8 cellular contexts compared by ENCODE assay signal in the genomic region with DNA sequence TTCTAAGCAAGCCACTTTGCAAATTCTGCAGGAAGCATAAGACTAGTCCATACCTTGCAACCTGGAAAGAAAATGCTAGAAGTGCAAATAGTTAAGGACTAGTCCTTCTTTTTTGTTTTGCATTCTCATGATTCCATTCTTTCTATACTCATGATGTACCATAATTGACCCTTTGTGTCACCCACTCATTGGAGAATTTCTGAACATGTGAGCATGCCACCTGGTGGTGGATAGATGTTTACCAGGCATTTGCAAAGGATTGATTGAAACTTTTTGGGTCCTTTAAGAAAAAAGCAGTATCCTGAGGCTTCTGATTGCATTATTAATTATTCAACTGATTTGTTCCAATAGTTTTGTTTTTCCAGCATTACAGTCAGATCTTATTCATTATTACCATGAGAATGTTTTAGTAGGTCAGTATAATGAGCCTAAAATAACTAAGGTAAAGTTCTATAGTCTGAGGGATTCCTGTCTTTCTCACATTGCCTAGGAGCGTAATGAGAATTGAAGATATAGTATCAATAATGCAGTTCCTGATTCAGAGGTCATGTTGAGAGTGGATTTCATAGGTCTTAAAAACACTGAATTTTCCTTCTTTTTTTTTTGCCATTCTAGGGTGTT. TPM values are rescaled to one million over a fixed set of nuclear protein-coding genes. Genes with fewer than 3 reads are reported as not detected.
DNase-seq lines count a peak whose midpoint lies in the region; ATAC-seq and TF ChIP-seq lines count a peak whose summit lies in the region.

No MANE protein-coding gene starts in this region.

- H3K4me1 ChIP-seq in colonic mucosa: no peaks in the 10 kb centered on the region

- H3K27ac ChIP-seq in colonic mucosa: no peak overlapping the region

- H3K27me3 ChIP-seq in colonic mucosa: no peaks in the 10 kb centered on the region

- H3K36me3 ChIP-seq in colonic mucosa: no peaks in the 10 kb centered on the region

- H3K9ac ChIP-seq in colonic mucosa (ENCODE audit: low read depth in 2 of 2, low read length in 2 of 2): no peak overlapping the region

- intact Hi-C loops in colonic mucosa (cut with DNase I): loop anchor here (5.0 kb wide), 1 partner anchor 179 kb away; no protein-coding TSS in a partner anchor

- DNase-seq in D341Med (ENCODE audit: low spot score): peak; percentile 37
- peak; percentile 31 for DNase-seq in RPMI7951 (ENCODE audit: low read depth)
- DNase-seq in colonic mucosa: no peak
- DNase-seq in myocyte (ENCODE audit: low read depth): peak; percentile 54
- DNase-seq in NCI-H187 treated with DMSO at 0.1 percent for 48 hours (lab: John Stamatoyannopoulos, UW): no peak
- DNase-seq in NCI-H187 (lab: John Stamatoyannopoulos, UW): no peak

- H3K4me3 ChIP-seq in colonic mucosa: no peak overlapping the region

- H3K9me3 ChIP-seq in colonic mucosa: no peaks in the 10 kb centered on the region

- peak; percentile 48 for TF ChIP-seq CTCF in colonic mucosa (IDR thresholded peaks at IDR 0.05)

- ATAC-seq in GM18511 (IDR thresholded peaks at IDR 0.05; ENCODE audit: unreplicated experiment) (peak; percentile 75), HG03045 (IDR thresholded peaks at IDR 0.05; ENCODE audit: unreplicated experiment) (peak; percentile 75)

RNA-seq across cellular contexts. Expression of gene DIPK2A, which starts 20.2 kb away (rescaled TPM):
- 20.4 and 25.2 TPM in 2 replicates for total RNA-seq in RPMI7951 (2014; rRNA removed; shearing (Covaris generic))
- total RNA-seq in colonic mucosa (10 to 100 TPM; 19.3 to 21.4 TPM), myocyte (40.2 and 45.0 TPM in 2 replicates)
- polyA plus RNA-seq in myocyte (2012): 20.9 TPM

Comparison
In these comparisons a context has a peak if more than half of its experiments do, and no peak if none do; other contexts are left out.
1. DNase-seq: peak in D341Med (single experiment), RPMI7951 (single experiment) and myocyte (single experiment); none in colonic mucosa (single experiment), NCI-H187 treated with DMSO at 0.1 percent for 48 hours (single experiment) and NCI-H187 (0 of 2).